15 cellular contexts compared by ENCODE assay signal in the genomic region with DNA sequence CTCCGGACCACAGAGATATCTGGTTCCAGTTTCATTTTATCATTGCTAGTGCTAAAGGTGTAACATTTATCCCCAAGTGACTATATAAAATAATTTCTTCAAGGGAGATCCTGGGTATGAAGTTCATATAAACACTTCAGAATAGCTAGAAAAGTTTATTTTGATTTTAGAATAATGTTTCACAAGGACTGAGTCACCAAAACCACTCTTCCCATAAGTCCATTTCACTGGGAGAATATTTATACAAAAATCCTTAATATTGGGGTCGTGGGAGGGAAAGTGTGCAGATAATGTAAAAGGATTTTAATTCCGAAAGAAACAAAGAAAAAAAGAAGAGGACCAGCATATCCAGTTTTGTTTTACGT.
DNase-seq lines count a peak whose midpoint lies in the region; ATAC-seq and TF ChIP-seq lines count a peak whose summit lies in the region.
"Had no signal": no experiment of that assay in that cellular context is flagged by ENCODE, and none has a peak within 500 bp of the region (broad histone marks: within the 10 kb centered on the region; RNA-seq: fewer than 3 reads in every experiment).

No MANE protein-coding gene starts in this region.

- ATAC-seq in PC-3: no peak
- ATAC-seq in GM21717 (IDR thresholded peaks at IDR 0.05; ENCODE audit: unreplicated experiment): no peak
- ATAC-seq: HCT116 had no signal

- H3K9me3 Mint-ChIP-seq in HFFc6: 0 out of 2 replicates have a peak, but pooled peaks cover under 1% of the 10 kb centered on the region

- H3K4me1 ChIP-seq in muscle layer of duodenum (ENCODE audit: control insufficient read depth in 1 of 2, insufficient read depth in 2 of 2, low read length in 2 of 2): peaks cover 0 to 4% of the 10 kb centered on the region in 2 donors
- peaks cover 0 to 29% (median 10%) of the 10 kb centered on the region in 4 donors for H3K4me1 ChIP-seq in tibial artery
- no peaks in the 10 kb centered on the region for H3K4me1 ChIP-seq in PC-3 (ENCODE audit: insufficient read depth, low read length)
- H3K4me1 ChIP-seq: Caco-2 had no signal

- peak overlapping the region; percentile 15; the same call in 1 of the 2 replicates for H3K4me3 Mint-ChIP-seq in HFFc6

- H3K27ac ChIP-seq in muscle layer of duodenum (ENCODE audit: low read length) (peak overlapping the region; percentile 48), tibial artery (peak overlapping the region; percentile 59 to 62), PC-3 (ENCODE audit: low read length) (no peak overlapping the region)
- H3K27ac ChIP-seq: PC-9 had no signal

- POLR2A ChIA-PET in PC-3 (lab: Charles Lee; ENCODE audit: unreplicated experiment): no interaction called here

- no peaks in the 10 kb centered on the region for H3K9me2 ChIP-seq in PC-3 (replicated peaks; ENCODE audit: low read length)

- intact Hi-C loops in tibial artery (cut with DNase I; ENCODE audit: low total_unique reads) (no loop called here), PC-3 (cut with micrococcal nuclease) (no loop called here)

- H3K4me2 ChIP-seq in PC-3 (ENCODE audit: low read length): no peak overlapping the region
- H3K4me2 ChIP-seq: PC-9 had no signal

- no peaks in the 10 kb centered on the region for H3K36me3 Mint-ChIP-seq in HFFc6 (ENCODE audit: low read depth)

- H3K27me3 ChIP-seq in muscle layer of duodenum (ENCODE audit: low read depth, low read length) (no peaks in the 10 kb centered on the region), tibial artery (no peaks in the 10 kb centered on the region), PC-3 (ENCODE audit: low read length) (peaks cover 7% of the 10 kb centered on the region; the same call in 1 of the 2 replicates)

- H2AFZ ChIP-seq in PC-3 (ENCODE audit: low read length): no peak overlapping the region
- H2AFZ ChIP-seq: PC-9 had no signal

- H3K4me1 Mint-ChIP-seq in HFFc6 (ENCODE audit: low read depth): peaks cover 6% of the 10 kb centered on the region

- H3K9me3 ChIP-seq in muscle layer of duodenum (ENCODE audit: control insufficient read depth in 1 of 2, low read length in 2 of 2) (no peaks in the 10 kb centered on the region), tibial artery (no peaks in the 10 kb centered on the region), PC-3 (ENCODE audit: low read length) (no peaks in the 10 kb centered on the region)
- H3K9me3 ChIP-seq: Caco-2 had no signal

- H3K79me2 ChIP-seq in PC-3 (ENCODE audit: low read length): no peaks in the 10 kb centered on the region

- H3F3A ChIP-seq in PC-3 (ENCODE audit: low read length, unreplicated experiment): no peaks in the 10 kb centered on the region

- H3K9ac ChIP-seq in PC-3 (ENCODE audit: low read length): no peak overlapping the region

- CTCF ChIA-PET in PC-3 (lab: Charles Lee): no interaction called here

- BruUV-seq in PC-3 (replicated peaks; lab: Mats Ljungman, UMichigan): no TSS peak

- no peak for DNase-seq in HFFc6
- DNase-seq in choroid plexus epithelial cell (ENCODE audit: low read depth): peak; percentile 30
- no peak for DNase-seq in tibial artery
- no peak for DNase-seq in PC-3
- DNase-seq in NCI-H1092 treated with DMSO at 0.1 percent for 48 hours (lab: John Stamatoyannopoulos, UW): no peak
- DNase-seq: Caco-2; NCI-H1048; NCI-H1694; NCI-H2107; NCI-H226; NK-92 treated with Interleukin-12 subunit alpha and Interleukin-12 subunit beta, amount 100 ng/mL, for 24 hours; PC-9 had no signal

- no peak overlapping the region for H3K27ac Mint-ChIP-seq in HFFc6

- no peaks in the 10 kb centered on the region for H3K27me3 Mint-ChIP-seq in HFFc6 (ENCODE audit: insufficient read depth)

- H4K20me1 ChIP-seq in PC-3 (ENCODE audit: low read length): no peaks in the 10 kb centered on the region

- no peaks in the 10 kb centered on the region for H3K36me3 ChIP-seq in muscle layer of duodenum (ENCODE audit: control insufficient read depth in 1 of 2, insufficient read depth in 2 of 2, low read length in 2 of 2)
- H3K36me3 ChIP-seq in tibial artery: no peaks in the 10 kb centered on the region
- no peaks in the 10 kb centered on the region for H3K36me3 ChIP-seq in PC-3 (ENCODE audit: low read depth, low read length)

- no peak for TF ChIP-seq CTCF in HFFc6 (IDR thresholded peaks at IDR 0.05)
- no peak for TF ChIP-seq CTCF in choroid plexus epithelial cell (conservative IDR thresholded peaks at IDR 0.05; ENCODE audit: low read depth, low read length)
- no peak for TF ChIP-seq CTCF in tibial artery (IDR thresholded peaks at IDR 0.05)
- no peak for TF ChIP-seq CTCF in PC-3 (conservative IDR thresholded peaks at IDR 0.05; ENCODE audit: low read depth, low read length)

- H3K4me3 ChIP-seq in choroid plexus epithelial cell (ENCODE audit: low read depth, low read length) (peak overlapping the region; percentile 33), muscle layer of duodenum (ENCODE audit: low read depth in 1 of 2, low read length in 2 of 2) (no peak overlapping the region), tibial artery (peak overlapping the region; percentile 1 to 20), PC-3 (ENCODE audit: low read length) (no peak overlapping the region)
- H3K4me3 ChIP-seq: PC-9 had no signal

Comparison
In these comparisons a context has a peak if more than half of its experiments do, and no peak if none do; other contexts are left out.
1. H3K4me3 ChIP-seq: peak in choroid plexus epithelial cell (single experiment) and tibial artery (2 of 2); none in muscle layer of duodenum (0 of 2) and PC-3 (single experiment).